Comparison of ENCODE assay signal across 10 cellular contexts in the genomic region with DNA sequence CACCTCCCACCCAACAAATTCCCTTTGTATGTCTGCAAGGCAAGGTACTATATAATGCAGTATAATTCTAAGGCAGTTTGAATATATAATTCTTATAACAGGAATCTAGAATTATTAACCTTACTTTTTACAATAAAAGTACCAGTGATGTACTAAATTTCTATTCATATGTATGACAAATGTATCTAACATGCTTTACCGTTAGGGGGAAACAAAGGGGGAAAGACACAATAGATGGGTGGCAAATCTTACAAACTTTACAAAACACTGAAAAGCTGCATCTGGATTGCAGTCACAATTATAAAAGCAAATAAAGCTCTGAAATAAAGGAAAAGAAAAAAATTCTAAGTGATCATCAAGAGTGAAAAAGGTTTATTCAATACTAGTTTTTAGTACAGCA. TPM values are rescaled to one million over a fixed set of nuclear protein-coding genes. Genes with fewer than 3 reads are reported as not detected.
DNase-seq lines count a peak whose midpoint lies in the region; ATAC-seq and TF ChIP-seq lines count a peak whose summit lies in the region.
"Had no signal": no experiment of that assay in that cellular context is flagged by ENCODE, and none has a peak within 500 bp of the region (broad histone marks: within the 10 kb centered on the region; RNA-seq: fewer than 3 reads in every experiment).

No MANE protein-coding gene starts in this region.

- H3K4me3 ChIP-seq in HFF-Myc (replicated peaks; ENCODE audit: low read depth, low read length) (peak overlapping the region; percentile 68), RWPE2 (ENCODE audit: severe bottlenecking) (peak overlapping the region; percentile 46), gastroesophageal sphincter (peak overlapping the region; percentile 68 to 94), skeletal muscle tissue (ENCODE audit: low read length in 3 of 3) (peak overlapping the region in 2 of 3 donors; percentile 76 to 90)

- peak overlapping the region; percentile 79 for H3K27ac ChIP-seq in RWPE2 (ENCODE audit: poor library complexity, severe bottlenecking)
- H3K27ac ChIP-seq in gastroesophageal sphincter = peak overlapping the region in 2 of 4 donors; percentile 96 to 97
- no peak overlapping the region for H3K27ac ChIP-seq in skeletal muscle tissue (ENCODE audit: low read depth, low read length)
- H3K27ac ChIP-seq: HL-60 had no signal

- 6 to 50% methylated on average over 1 of the region's 1 CpG for WGBS in gastroesophageal sphincter (ENCODE audit: low coverage in 1 of 2), 2 donors

- DNase-seq in HFF-Myc (ENCODE audit: extremely low read depth, low read depth) (no peak), RWPE2 (ENCODE audit: low spot score) (no peak)
- no peak for DNase-seq in activated CD8-positive, alpha-beta T cell treated with anti-CD3 and anti-CD28 coated beads, Interleukin-2, amount 10 ng/mL, durations not matched to agents 7 days and 5 days

- 0 out of 2 replicates have a peak, but pooled peaks cover 3% of the 10 kb centered on the region for H3K36me3 ChIP-seq in RWPE2 (ENCODE audit: low read depth)
- H3K36me3 ChIP-seq in gastroesophageal sphincter = no peaks in the 10 kb centered on the region
- H3K36me3 ChIP-seq in skeletal muscle tissue (ENCODE audit: control insufficient read depth in 3 of 3, insufficient read depth in 3 of 3, low read length in 3 of 3) = no peaks in the 10 kb centered on the region

- H3K4me1 ChIP-seq in RWPE2 (ENCODE audit: insufficient read depth, poor library complexity, severe bottlenecking) = peaks cover 33% of the 10 kb centered on the region
- peaks cover 0 to 58% (median 5%) of the 10 kb centered on the region in 3 donors for H3K4me1 ChIP-seq in gastroesophageal sphincter
- H3K4me1 ChIP-seq in skeletal muscle tissue (ENCODE audit: control insufficient read depth in 3 of 3, insufficient read depth in 3 of 3, low read length in 3 of 3) = peaks cover 19 to 29% (median 28%) of the 10 kb centered on the region in 3 donors

- no peak for TF ChIP-seq EP300 in gastroesophageal sphincter (IDR thresholded peaks at IDR 0.05)

- H3K9me3 ChIP-seq in RWPE2 (ENCODE audit: severe bottlenecking) (no peaks in the 10 kb centered on the region), gastroesophageal sphincter (no peaks in the 10 kb centered on the region), skeletal muscle tissue (ENCODE audit: control insufficient read depth in 3 of 3, low read length in 3 of 3) (no peaks in the 10 kb centered on the region)

- TF ChIP-seq CTCF in HFF-Myc (IDR thresholded peaks at IDR 0.05; ENCODE audit: low read depth, low read length, missing control alignments) (no peak), RWPE2 (IDR thresholded peaks at IDR 0.05; ENCODE audit: poor library complexity, severe bottlenecking) (peak; percentile 26), gastroesophageal sphincter (IDR thresholded peaks at IDR 0.05) (no peak)

- H3K36me3 Mint-ChIP-seq in activated CD8-positive, alpha-beta T cell treated with anti-CD3 and anti-CD28 coated beads, Interleukin-2, amount 10 ng/mL, durations not matched to agents 7 days and 5 days (ENCODE audit: low read depth) = peaks cover 2% of the 10 kb centered on the region

- CTCF ChIA-PET in activated CD8-positive, alpha-beta T cell treated with anti-CD3 and anti-CD28 coated beads, Interleukin-2, amount 10 ng/mL, durations not matched to agents 7 days and 5 days (lab: Charles Lee) = no interaction called here

- peaks cover 30% of the 10 kb centered on the region for H3K4me1 Mint-ChIP-seq in activated CD8-positive, alpha-beta T cell treated with anti-CD3 and anti-CD28 coated beads, Interleukin-2, amount 10 ng/mL, durations not matched to agents 7 days and 5 days (ENCODE audit: low read depth)

- H3K9ac ChIP-seq in skeletal muscle tissue (ENCODE audit: low read depth in 1 of 3, low read length in 3 of 3) = peak overlapping the region; percentile 64 to 76 (median 64)

- H3K4me3 Mint-ChIP-seq in activated CD8-positive, alpha-beta T cell treated with anti-CD3 and anti-CD28 coated beads, Interleukin-2, amount 10 ng/mL, durations not matched to agents 7 days and 5 days = no peak overlapping the region

- ATAC-seq in RWPE2 (ENCODE audit: low read depth) = no peak
- ATAC-seq in gastroesophageal sphincter = no peak
- no peak for ATAC-seq in activated CD8-positive, alpha-beta T cell treated with anti-CD3 and anti-CD28 coated beads, Interleukin-2, amount 10 ng/mL, durations not matched to agents 7 days and 5 days
- no peak for ATAC-seq in HG03571 (IDR thresholded peaks at IDR 0.05; ENCODE audit: unreplicated experiment)
- ATAC-seq in esophagus mucosa = no peak

- H3K27ac Mint-ChIP-seq in activated CD8-positive, alpha-beta T cell treated with anti-CD3 and anti-CD28 coated beads, Interleukin-2, amount 10 ng/mL, durations not matched to agents 7 days and 5 days = no peak overlapping the region
- H3K27ac Mint-ChIP-seq: stimulated activated naive CD8-positive, alpha-beta T cell treated with anti-CD3 and anti-CD28 coated beads, Interleukin-15, Interleukin-2, amounts not matched to agents 100 ng/mL and 50 ng/mL, for 24 hours had no signal

- H3K27me3 Mint-ChIP-seq in activated CD8-positive, alpha-beta T cell treated with anti-CD3 and anti-CD28 coated beads, Interleukin-2, amount 10 ng/mL, durations not matched to agents 7 days and 5 days (ENCODE audit: low read depth) = peaks cover 46% of the 10 kb centered on the region

- TF ChIP-seq POLR2A in gastroesophageal sphincter (IDR thresholded peaks at IDR 0.05) = no peak

- POLR2A ChIA-PET in activated CD8-positive, alpha-beta T cell treated with anti-CD3 and anti-CD28 coated beads, Interleukin-2, amount 10 ng/mL, durations not matched to agents 7 days and 5 days (lab: Charles Lee) = no interaction called here

- no peaks in the 10 kb centered on the region for H3K9me3 Mint-ChIP-seq in activated CD8-positive, alpha-beta T cell treated with anti-CD3 and anti-CD28 coated beads, Interleukin-2, amount 10 ng/mL, durations not matched to agents 7 days and 5 days (ENCODE audit: insufficient read depth)
- H3K9me3 Mint-ChIP-seq: stimulated activated naive CD8-positive, alpha-beta T cell treated with anti-CD3 and anti-CD28 coated beads, Interleukin-15, Interleukin-2, amounts not matched to agents 100 ng/mL and 50 ng/mL, for 24 hours had no signal

- H3K27me3 ChIP-seq in RWPE2 (ENCODE audit: insufficient read depth, poor library complexity, severe bottlenecking) = no peaks in the 10 kb centered on the region
- H3K27me3 ChIP-seq in gastroesophageal sphincter = no peaks in the 10 kb centered on the region
- H3K27me3 ChIP-seq in skeletal muscle tissue (ENCODE audit: control insufficient read depth in 3 of 3, insufficient read depth in 3 of 3, low read length in 3 of 3) = no peaks in the 10 kb centered on the region

RNA-seq across cellular contexts. Expression of a gene that starts 2.3 kb away (rescaled TPM):
- total RNA-seq in gastroesophageal sphincter = 10 to 100 TPM; 21.7 to 34.7 (median 28.2) TPM
- total RNA-seq in skeletal muscle tissue = 13.0 TPM
- 1 to 10 TPM; 4.8 to 5.4 TPM for total RNA-seq in activated CD8-positive, alpha-beta T cell treated with anti-CD3 and anti-CD28 coated beads, Interleukin-2, amount 10 ng/mL, durations not matched to agents 7 days and 5 days
- total RNA-seq in esophagus mucosa = 5.5 TPM

RNA-seq across cellular contexts. Expression of a gene that starts 44.7 kb away (rescaled TPM):
- 10 to 100 TPM in 1 of 4 donors, 1 to 10 TPM in 3; 1.0 to 11.0 (median 1.7) TPM for total RNA-seq in gastroesophageal sphincter
- not detected for total RNA-seq in skeletal muscle tissue
- not detected for total RNA-seq in activated CD8-positive, alpha-beta T cell treated with anti-CD3 and anti-CD28 coated beads, Interleukin-2, amount 10 ng/mL, durations not matched to agents 7 days and 5 days
- total RNA-seq in esophagus mucosa = 4.7 TPM

RNA-seq across cellular contexts. Expression of a gene that starts 46.1 kb away (rescaled TPM):
- total RNA-seq in gastroesophageal sphincter = not detected
- not detected for total RNA-seq in skeletal muscle tissue
- total RNA-seq in activated CD8-positive, alpha-beta T cell treated with anti-CD3 and anti-CD28 coated beads, Interleukin-2, amount 10 ng/mL, durations not matched to agents 7 days and 5 days = not detected
- total RNA-seq in esophagus mucosa = not detected
- total RNA-seq: renal cortical epithelial cell had no signal
